1 cellular context compared by ENCODE assay signal in genomic region chr19:49135686-49136085, GRCh38.
TF ChIP-seq lines count a peak whose summit lies in the region.

No MANE protein-coding gene starts in this region.

TF ChIP-seq in HEK293, 187 proteins besides CTCF, POLR2A, EP300 and RAD21:
- no peak for TF ChIP-seq PRDM2 (tag by site-specific recombination; IDR thresholded peaks at IDR 0.05; ENCODE audit: borderline replicate concordance)
- no peak for TF ChIP-seq ZNF654 (tag by site-specific recombination; IDR thresholded peaks at IDR 0.05; ENCODE audit: low read depth)
- 0 out of 2 replicates have a peak, but pooled peaks have one; percentile 24 for TF ChIP-seq BCL11B (tag by site-specific recombination; IDR thresholded peaks at IDR 0.05; ENCODE audit: low read depth)
